ENCODE assay signal across 10 cellular contexts in genomic region chr1:32372149-32372756, GRCh38. TPM values are rescaled to one million over a fixed set of nuclear protein-coding genes. Genes with fewer than 3 reads are reported as not detected.
DNase-seq lines count a peak whose midpoint lies in the region; ATAC-seq and TF ChIP-seq lines count a peak whose summit lies in the region.
"Had no signal": no experiment of that assay in that cellular context is flagged by ENCODE, and none has a peak within 500 bp of the region (broad histone marks: within the 10 kb centered on the region; RNA-seq: fewer than 3 reads in every experiment).

No MANE protein-coding gene starts in this region.

- H3K27me3 ChIP-seq in psoas muscle (ENCODE audit: insufficient read depth in 3 of 3, low read length in 2 of 3), result no peaks in the 10 kb centered on the region
- H3K27me3 ChIP-seq in transverse colon, result no peaks in the 10 kb centered on the region

- in situ Hi-C loops in transverse colon (cut with MboI; ENCODE audit: low pct_ligation_motif_present in 1 of 4, low pct_unique_long_range_greater_than_20kb in 1 of 4, low sequenced_read_pairs in 3 of 4), result no loop called here

- H3K4me1 ChIP-seq in psoas muscle, result no peaks in the 10 kb centered on the region
- no peaks in the 10 kb centered on the region for H3K4me1 ChIP-seq in transverse colon
- H3K4me1 ChIP-seq: lower lobe of right lung had no signal

- TF ChIP-seq EP300 in transverse colon (IDR thresholded peaks at IDR 0.05; ENCODE audit: low read depth), result no peak

- no peak for TF ChIP-seq CTCF in psoas muscle (IDR thresholded peaks at IDR 0.05)
- TF ChIP-seq CTCF in transverse colon (IDR thresholded peaks at IDR 0.05), result no peak

- H3K4me3 ChIP-seq in psoas muscle (no peak overlapping the region), transverse colon (no peak overlapping the region)
- H3K4me3 ChIP-seq: lower lobe of right lung had no signal

- TF ChIP-seq POLR2A in transverse colon (IDR thresholded peaks at IDR 0.05), result no peak

- peaks cover 14 to 97% of the 10 kb centered on the region in 2 donors for H3K36me3 ChIP-seq in psoas muscle (ENCODE audit: insufficient read depth in 1 of 2, low read depth in 1 of 2)
- H3K36me3 ChIP-seq in transverse colon, result peaks cover 0 to 73% (median 36%) of the 10 kb centered on the region in 4 donors

- H3K27ac ChIP-seq in psoas muscle (no peak overlapping the region), transverse colon (no peak overlapping the region)
- H3K27ac ChIP-seq: lower lobe of right lung had no signal

- ATAC-seq in Right ventricle myocardium superior (ENCODE audit: poor library complexity) (no peak), Right ventricle myocardium inferior (no peak), psoas muscle (no peak)
- ATAC-seq in stimulated activated naive CD8-positive, alpha-beta T cell treated with anti-CD3 and anti-CD28 coated beads, Interleukin-15, Interleukin-2, amounts not matched to agents 100 U/mL and 50 U/mL, for 24 hours, result peak; percentile 83

- intact Hi-C loops in Right ventricle myocardium superior (cut with DNase I), result no loop called here
- intact Hi-C loops in Right ventricle myocardium inferior (cut with DNase I), result no loop called here
- intact Hi-C loops in psoas muscle (cut with DNase I), result no loop called here
- intact Hi-C loops in transverse colon (cut with DNase I; ENCODE audit: low total_unique reads), result no loop called here

- no peaks in the 10 kb centered on the region for H3K9me3 ChIP-seq in psoas muscle
- H3K9me3 ChIP-seq in transverse colon, result no peaks in the 10 kb centered on the region
- H3K9me3 ChIP-seq: lower lobe of right lung had no signal

- peak; percentile 21 for DNase-seq in Right ventricle myocardium superior
- no peak for DNase-seq in Right ventricle myocardium inferior (ENCODE audit: missing footprints)
- DNase-seq in T-helper 22 cell (ENCODE audit: low read depth), result peak; percentile 57
- peak; percentile 79 for DNase-seq in central memory CD4-positive, alpha-beta T cell
- DNase-seq in stimulated activated naive CD8-positive, alpha-beta T cell treated with anti-CD3 and anti-CD28 coated beads, Interleukin-15, Interleukin-2, amounts not matched to agents 100 U/mL and 50 U/mL, for 24 hours, result peak; percentile 31
- no peak for DNase-seq in medulla oblongata (ENCODE audit: extremely low spot score)
- no peak for DNase-seq in psoas muscle
- no peak for DNase-seq in transverse colon
- DNase-seq: lower lobe of right lung, SW 1271 had no signal

- 82 to 84% (median 83%) methylated on average over 5 of the region's 5 CpGs for WGBS in psoas muscle, 3 donors
- 84 to 100% methylated on average over 1 to 5 of the region's 5 CpGs for WGBS in transverse colon (ENCODE audit: low coverage in 1 of 2), 2 donors

RNA-seq across cellular contexts. Expression of gene TSSK3, which starts 9.9 kb away (rescaled TPM):
- total RNA-seq in Right ventricle myocardium superior (1.0 TPM), Right ventricle myocardium inferior (1.2 TPM), psoas muscle (1 to 10 TPM in 1 of 4 donors, not detected in 3; 1.5 TPM), transverse colon (1 to 10 TPM in 2 of 4 donors, not detected in 2; 1.3 to 1.4 TPM)
- 1 to 10 TPM in 1 of 3 donors, under 1 TPM in 2; 0.10 to 4.0 (median 0.12) TPM for polyA plus RNA-seq in psoas muscle

RNA-seq across cellular contexts. Expression of gene FAM229A, which starts 10.0 kb away (rescaled TPM):
- total RNA-seq in Right ventricle myocardium superior, result 1.7 TPM
- total RNA-seq in Right ventricle myocardium inferior, result 2.4 TPM
- total RNA-seq in psoas muscle, result 1 to 10 TPM in 3 of 4 donors, under 1 TPM in 1; 0.98 to 4.0 (median 1.7) TPM
- 1 to 10 TPM; 1.8 to 3.1 (median 2.1) TPM for polyA plus RNA-seq in psoas muscle
- total RNA-seq in transverse colon, result 10 to 100 TPM; 12.1 to 59.1 (median 21.1) TPM

RNA-seq across cellular contexts. Expression of gene BSDC1, which starts 22.0 kb away (rescaled TPM):
- total RNA-seq in Right ventricle myocardium superior, result 43.7 TPM
- 41.8 TPM for total RNA-seq in Right ventricle myocardium inferior
- 10 to 100 TPM; 29.5 to 59.1 (median 34.5) TPM for total RNA-seq in psoas muscle
- 10 to 100 TPM; 25.4 to 68.4 (median 29.6) TPM for polyA plus RNA-seq in psoas muscle
- total RNA-seq in transverse colon, result 100 to 1,000 TPM in 3 of 4 donors, 10 to 100 TPM in 1; 94.8 to 140 (median 117) TPM

RNA-seq across cellular contexts. Expression of gene MARCKSL1, which starts 36.2 kb away (rescaled TPM):
- total RNA-seq in Right ventricle myocardium superior, result 16.1 TPM
- 28.5 TPM for total RNA-seq in Right ventricle myocardium inferior
- 1 to 10 TPM; 5.6 to 9.5 (median 8.8) TPM for total RNA-seq in psoas muscle
- 10 to 100 TPM in 2 of 3 donors, 1 to 10 TPM in 1; 9.4 to 12.9 (median 12.2) TPM for polyA plus RNA-seq in psoas muscle
- total RNA-seq in transverse colon, result 10 to 100 TPM; 40.0 to 62.8 (median 53.0) TPM

Comparison
In these comparisons a context has a peak if more than half of its experiments do, and no peak if none do; other contexts are left out.
1. DNase-seq: peak in Right ventricle myocardium superior (single experiment), T-helper 22 cell (single experiment), central memory CD4-positive, alpha-beta T cell (single experiment) and stimulated activated naive CD8-positive, alpha-beta T cell treated with anti-CD3 and anti-CD28 coated beads, Interleukin-15, Interleukin-2, amounts not matched to agents 100 U/mL and 50 U/mL, for 24 hours (single experiment); none in Right ventricle myocardium inferior (single experiment), medulla oblongata (single experiment), psoas muscle (0 of 2) and transverse colon (single experiment).